8 cellular contexts compared by ENCODE assay signal in the genomic region with DNA sequence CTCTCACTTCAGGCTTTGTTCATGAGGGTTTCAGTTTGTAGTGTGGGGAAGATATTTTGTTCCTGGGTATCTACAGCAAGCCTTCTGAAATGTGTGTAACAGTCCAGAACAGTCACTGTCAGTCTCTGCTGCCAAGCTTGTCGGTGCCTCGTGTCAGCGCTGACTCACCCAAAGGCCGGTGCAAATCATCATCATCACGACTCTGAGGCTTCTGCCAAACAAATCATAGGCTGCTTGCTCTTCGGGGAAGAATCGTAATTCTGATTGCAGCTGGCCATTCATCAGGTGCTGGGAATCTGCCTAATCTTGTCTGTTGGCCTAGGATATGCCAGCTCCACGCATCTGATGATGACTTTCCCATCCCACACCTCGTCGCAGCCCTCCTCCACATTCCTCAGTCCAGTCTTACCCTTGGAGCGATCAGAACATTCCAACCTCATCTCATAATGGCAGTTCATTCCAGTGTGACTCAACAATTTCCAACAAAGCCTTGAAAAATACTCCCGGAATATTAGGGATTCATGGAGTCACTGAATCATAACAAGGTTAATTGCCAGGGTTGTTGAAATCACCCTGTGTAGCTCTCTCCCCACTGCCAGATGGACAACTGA. TPM values are rescaled to one million over a fixed set of nuclear protein-coding genes. Genes with fewer than 3 reads are reported as not detected.
DNase-seq lines count a peak whose midpoint lies in the region; ATAC-seq and TF ChIP-seq lines count a peak whose summit lies in the region.

No MANE protein-coding gene starts in this region.

- no peaks in the 10 kb centered on the region for H3F3A ChIP-seq in GM23338 (replicated peaks; ENCODE audit: low read depth)

- H3K27me3 Mint-ChIP-seq in GM23338 (ENCODE audit: insufficient read depth, low read depth, poor library complexity) = peaks cover 6% of the 10 kb centered on the region

- no peak overlapping the region for H3K4me2 ChIP-seq in GM23338

- no peaks in the 10 kb centered on the region for H3K36me3 ChIP-seq in GM23338 (ENCODE audit: insufficient read depth)

- H4K20me1 ChIP-seq in GM23338 (replicated peaks; ENCODE audit: insufficient read depth) = no peaks in the 10 kb centered on the region

- H3K27ac ChIP-seq in GM23338 (ENCODE audit: low read depth) (no peak overlapping the region), RWPE1 (peak overlapping the region; percentile 99)

- H3K4me1 ChIP-seq in GM23338 (ENCODE audit: insufficient read depth) = no peaks in the 10 kb centered on the region

- H3K79me2 ChIP-seq in GM23338 (replicated peaks; ENCODE audit: insufficient read depth) = no peaks in the 10 kb centered on the region

- ATAC-seq in GM23338 (no peak), HG03196 (IDR thresholded peaks at IDR 0.05; ENCODE audit: unreplicated experiment) (no peak), HG02610 (IDR thresholded peaks at IDR 0.05; ENCODE audit: unreplicated experiment) (no peak)

- DNase-seq in GM23338 (ENCODE audit: low spot score) (no peak), RWPE1 (ENCODE audit: low spot score) (peak; percentile 94), fibroblast of pulmonary artery (ENCODE audit: low read depth) (peak; percentile 99), pulmonary artery endothelial cell (ENCODE audit: low read depth, low spot score) (peak; percentile 48), NCI-H774 (lab: John Stamatoyannopoulos, UW) (no peak), NCI-H1092 (lab: John Stamatoyannopoulos, UW) (no peak)

- no peak overlapping the region for H3K4me3 ChIP-seq in GM23338
- H3K4me3 ChIP-seq in fibroblast of pulmonary artery (replicated peaks; ENCODE audit: low read depth, low read length) = peak overlapping the region; percentile 24

- CTCF ChIA-PET in RWPE1 (lab: Yijun Ruan, JAX) = interaction anchor here (0.6 to 1.8 kb wide), 4 partner anchors 9 to 82 kb away, joined by 3 to 9 read pairs (median 5); no protein-coding TSS in a partner anchor

- H3K36me3 Mint-ChIP-seq in GM23338 (ENCODE audit: low read depth) = no peaks in the 10 kb centered on the region

- H3K27ac Mint-ChIP-seq in GM23338 = no peak overlapping the region

- 0 out of 2 replicates have a peak, but pooled peaks cover 2% of the 10 kb centered on the region for H3K9me2 ChIP-seq in GM23338 (ENCODE audit: insufficient read depth)

- H3K9me3 Mint-ChIP-seq in GM23338 = no peaks in the 10 kb centered on the region

- POLR2A ChIA-PET in RWPE1 (lab: Yijun Ruan, JAX; ENCODE audit: low non-redundant PET) = no interaction called here

- no peak overlapping the region for H3K4me3 Mint-ChIP-seq in GM23338

- H2AFZ ChIP-seq in GM23338 = peak overlapping the region; percentile 28; the same call in 1 of the 2 replicates

- no peaks in the 10 kb centered on the region; the same call in 2 of the 3 replicates for H3K4me1 Mint-ChIP-seq in GM23338

- TF ChIP-seq CTCF in GM23338 (conservative IDR thresholded peaks at IDR 0.05; ENCODE audit: low read depth in 2 of 2) (no peak), RWPE1 (conservative IDR thresholded peaks at IDR 0.05; ENCODE audit: low read depth) (no peak), fibroblast of pulmonary artery (IDR thresholded peaks at IDR 0.05; ENCODE audit: low read length, missing control alignments) (no peak)

- H3K27me3 ChIP-seq in GM23338 (ENCODE audit: insufficient read depth) = no peaks in the 10 kb centered on the region

TF ChIP-seq in GM23338, 12 proteins besides CTCF, POLR2A, EP300 and RAD21:
- TF ChIP-seq ZNF114 (CRISPR knock-in tag; IDR thresholded peaks at IDR 0.05) (no peak), JUNB (IDR thresholded peaks at IDR 0.05; ENCODE audit: unreplicated experiment) (no peak), ZNF331 (CRISPR knock-in tag; IDR thresholded peaks at IDR 0.05; ENCODE audit: low read depth) (no peak)
- TF ChIP-seq, protein P1, sequence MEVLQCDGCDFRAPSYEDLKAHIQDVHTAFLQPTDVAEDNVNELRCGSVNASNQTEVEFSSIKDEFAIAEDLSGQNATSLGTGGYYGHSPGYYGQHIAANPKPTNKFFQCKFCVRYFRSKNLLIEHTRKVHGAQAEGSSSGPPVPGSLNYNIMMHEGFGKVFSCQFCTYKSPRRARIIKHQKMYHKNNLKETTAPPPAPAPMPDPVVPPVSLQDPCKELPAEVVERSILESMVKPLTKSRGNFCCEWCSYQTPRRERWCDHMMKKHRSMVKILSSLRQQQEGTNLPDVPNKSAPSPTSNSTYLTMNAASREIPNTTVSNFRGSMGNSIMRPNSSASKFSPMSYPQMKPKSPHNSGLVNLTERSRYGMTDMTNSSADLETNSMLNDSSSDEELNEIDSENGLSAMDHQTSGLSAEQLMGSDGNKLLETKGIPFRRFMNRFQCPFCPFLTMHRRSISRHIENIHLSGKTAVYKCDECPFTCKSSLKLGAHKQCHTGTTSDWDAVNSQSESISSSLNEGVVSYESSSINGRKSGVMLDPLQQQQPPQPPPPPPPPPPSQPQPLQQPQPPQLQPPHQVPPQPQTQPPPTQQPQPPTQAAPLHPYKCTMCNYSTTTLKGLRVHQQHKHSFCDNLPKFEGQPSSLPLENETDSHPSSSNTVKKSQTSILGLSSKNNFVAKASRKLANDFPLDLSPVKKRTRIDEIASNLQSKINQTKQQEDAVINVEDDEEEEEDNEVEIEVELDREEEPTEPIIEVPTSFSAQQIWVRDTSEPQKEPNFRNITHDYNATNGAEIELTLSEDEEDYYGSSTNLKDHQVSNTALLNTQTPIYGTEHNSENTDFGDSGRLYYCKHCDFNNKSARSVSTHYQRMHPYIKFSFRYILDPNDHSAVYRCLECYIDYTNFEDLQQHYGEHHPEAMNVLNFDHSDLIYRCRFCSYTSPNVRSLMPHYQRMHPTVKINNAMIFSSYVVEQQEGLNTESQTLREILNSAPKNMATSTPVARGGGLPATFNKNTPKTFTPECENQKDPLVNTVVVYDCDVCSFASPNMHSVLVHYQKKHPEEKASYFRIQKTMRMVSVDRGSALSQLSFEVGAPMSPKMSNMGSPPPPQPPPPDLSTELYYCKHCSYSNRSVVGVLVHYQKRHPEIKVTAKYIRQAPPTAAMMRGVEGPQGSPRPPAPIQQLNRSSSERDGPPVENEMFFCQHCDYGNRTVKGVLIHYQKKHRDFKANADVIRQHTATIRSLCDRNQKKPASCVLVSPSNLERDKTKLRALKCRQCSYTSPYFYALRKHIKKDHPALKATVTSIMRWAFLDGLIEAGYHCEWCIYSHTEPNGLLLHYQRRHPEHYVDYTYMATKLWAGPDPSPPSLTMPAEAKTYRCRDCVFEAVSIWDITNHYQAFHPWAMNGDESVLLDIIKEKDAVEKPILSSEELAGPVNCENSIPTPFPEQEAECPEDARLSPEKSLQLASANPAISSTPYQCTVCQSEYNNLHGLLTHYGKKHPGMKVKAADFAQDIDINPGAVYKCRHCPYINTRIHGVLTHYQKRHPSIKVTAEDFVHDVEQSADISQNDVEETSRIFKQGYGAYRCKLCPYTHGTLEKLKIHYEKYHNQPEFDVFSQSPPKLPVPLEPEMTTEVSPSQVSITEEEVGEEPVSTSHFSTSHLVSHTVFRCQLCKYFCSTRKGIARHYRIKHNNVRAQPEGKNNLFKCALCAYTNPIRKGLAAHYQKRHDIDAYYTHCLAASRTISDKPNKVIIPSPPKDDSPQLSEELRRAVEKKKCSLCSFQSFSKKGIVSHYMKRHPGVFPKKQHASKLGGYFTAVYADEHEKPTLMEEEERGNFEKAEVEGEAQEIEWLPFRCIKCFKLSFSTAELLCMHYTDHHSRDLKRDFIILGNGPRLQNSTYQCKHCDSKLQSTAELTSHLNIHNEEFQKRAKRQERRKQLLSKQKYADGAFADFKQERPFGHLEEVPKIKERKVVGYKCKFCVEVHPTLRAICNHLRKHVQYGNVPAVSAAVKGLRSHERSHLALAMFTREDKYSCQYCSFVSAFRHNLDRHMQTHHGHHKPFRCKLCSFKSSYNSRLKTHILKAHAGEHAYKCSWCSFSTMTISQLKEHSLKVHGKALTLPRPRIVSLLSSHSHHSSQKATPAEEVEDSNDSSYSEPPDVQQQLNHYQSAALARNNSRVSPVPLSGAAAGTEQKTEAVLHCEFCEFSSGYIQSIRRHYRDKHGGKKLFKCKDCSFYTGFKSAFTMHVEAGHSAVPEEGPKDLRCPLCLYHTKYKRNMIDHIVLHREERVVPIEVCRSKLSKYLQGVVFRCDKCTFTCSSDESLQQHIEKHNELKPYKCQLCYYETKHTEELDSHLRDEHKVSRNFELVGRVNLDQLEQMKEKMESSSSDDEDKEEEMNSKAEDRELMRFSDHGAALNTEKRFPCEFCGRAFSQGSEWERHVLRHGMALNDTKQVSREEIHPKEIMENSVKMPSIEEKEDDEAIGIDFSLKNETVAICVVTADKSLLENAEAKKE (CRISPR knock-in tag; IDR thresholded peaks at IDR 0.05) = no peak

RNA-seq across cellular contexts. Expression of a gene that starts 40.9 kb away (rescaled TPM):
- not detected in 2 replicates for total RNA-seq in GM23338 (2014; rRNA removed; shearing (Covaris generic))
- polyA plus RNA-seq in GM23338 (2016; fragmentation: Nextera tagmentation; extraction: Ambion mirVana) = 0.12 TPM in 1 of 2 replicates, not detected in the other
- 0.46 and 1.1 TPM in 2 replicates for total RNA-seq in pulmonary artery endothelial cell

Comparison
In these comparisons a context has a peak if more than half of its experiments do, and no peak if none do; other contexts are left out.
1. DNase-seq: peak in RWPE1 (single experiment), fibroblast of pulmonary artery (single experiment) and pulmonary artery endothelial cell (single experiment); none in GM23338 (single experiment), NCI-H774 (single experiment) and NCI-H1092 (single experiment).